Comparison of ENCODE assay signal across 27 cellular contexts in the genomic region with DNA sequence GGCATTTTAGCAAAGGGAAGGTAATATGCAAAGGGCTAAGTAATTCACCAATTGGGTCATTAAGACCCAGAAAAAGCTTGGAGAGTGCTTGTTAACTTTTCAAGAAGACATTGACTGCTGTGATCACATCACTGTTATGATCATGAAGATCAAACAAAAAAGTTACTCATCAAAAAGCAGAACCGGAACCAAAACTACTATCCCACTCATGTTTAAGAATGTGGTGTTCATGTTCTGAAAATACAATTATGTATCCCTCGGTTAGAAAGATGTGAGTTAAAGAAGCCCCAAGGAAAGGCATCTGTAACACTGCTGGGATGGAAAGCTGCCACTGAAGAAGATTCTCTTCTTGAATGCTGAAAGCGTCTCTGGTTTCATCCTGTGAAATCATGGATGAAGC. TPM values are rescaled to one million over a fixed set of nuclear protein-coding genes. Genes with fewer than 3 reads are reported as not detected.
DNase-seq lines count a peak whose midpoint lies in the region; ATAC-seq, FAIRE-seq and TF ChIP-seq lines count a peak whose summit lies in the region.
"Had no signal": no experiment of that assay in that cellular context is flagged by ENCODE, and none has a peak within 500 bp of the region (broad histone marks: within the 10 kb centered on the region; RNA-seq: fewer than 3 reads in every experiment).

No MANE protein-coding gene starts in this region.

- no peaks in the 10 kb centered on the region for H3K27me3 ChIP-seq in prostate gland (replicated peaks; ENCODE audit: insufficient read depth)
- H3K27me3 ChIP-seq in gastroesophageal sphincter, result no peaks in the 10 kb centered on the region
- H3K27me3 ChIP-seq: Peyer's patch, right atrium auricular region, tibial nerve had no signal

- intact Hi-C loops in prostate gland (cut with DNase I), result no loop called here

- H3K36me3 ChIP-seq in prostate gland, result no peaks in the 10 kb centered on the region
- no peaks in the 10 kb centered on the region for H3K36me3 ChIP-seq in gastroesophageal sphincter
- H3K36me3 ChIP-seq: Peyer's patch, right atrium auricular region, tibial nerve had no signal

- H3K27ac ChIP-seq in prostate gland (no peak overlapping the region), gastroesophageal sphincter (no peak overlapping the region)
- H3K27ac ChIP-seq: Peyer's patch, right atrium auricular region, tibial nerve had no signal

- DNase-seq in GM12891 (ENCODE audit: insufficient read length, low spot score), result no peak
- DNase-seq in neural crest cell (ENCODE audit: low read depth, low spot score), result no peak
- DNase-seq in stimulated activated CD4-positive, alpha-beta T cell treated with anti-CD3 and anti-CD28 coated beads, Interleukin-4, amount 100 ng/mL, for 1 hour, result no peak
- DNase-seq in prostate gland (ENCODE audit: low spot score), result no peak
- DNase-seq: activated CD4-positive, alpha-beta T cell treated with anti-CD3 and anti-CD28 coated beads for 1 hour; activated CD8-positive, alpha-beta T cell treated with anti-CD3 and anti-CD28 coated beads for 36 hours; COR-L47; foreskin fibroblast; HCEC 1CT; head of caudate nucleus; left ventricle myocardium superior; MM.1S; NCI-H1436 treated with DMSO at 0.1 percent for 48 hours; NCI-H226; Peyer's patch; SHP77; stimulated activated CD4-positive, alpha-beta T cell treated with anti-CD3 and anti-CD28 coated beads, Interleukin-2, amount 100 ng/mL, for 24 hours; T-helper 17 cell had no signal

- TF ChIP-seq CTCF in neural crest cell (conservative IDR thresholded peaks at IDR 0.05) (no peak), prostate gland (IDR thresholded peaks at IDR 0.05) (no peak), gastroesophageal sphincter (IDR thresholded peaks at IDR 0.05) (no peak)

- H3K4me3 ChIP-seq in prostate gland (no peak overlapping the region), gastroesophageal sphincter (no peak overlapping the region)
- H3K4me3 ChIP-seq: Peyer's patch, right atrium auricular region, tibial nerve had no signal

- TF ChIP-seq POLR2A in GM12891 (IDR thresholded peaks at IDR 0.05; ENCODE audit: low read depth, low read length) (no peak), prostate gland (IDR thresholded peaks at IDR 0.05) (no peak), gastroesophageal sphincter (IDR thresholded peaks at IDR 0.05) (no peak)

- no peaks in the 10 kb centered on the region for H3K9me3 Mint-ChIP-seq in neural crest cell
- H3K9me3 Mint-ChIP-seq: activated CD8-positive, alpha-beta T cell treated with anti-CD3 and anti-CD28 coated beads for 36 hours; activated naive CD4-positive, alpha-beta T cell treated with anti-CD3 and anti-CD28 coated beads, Interleukin-2, amount 50 U/mL, for 72 hours had no signal

- TF ChIP-seq EP300 in gastroesophageal sphincter (IDR thresholded peaks at IDR 0.05), result no peak

- H3K4me1 ChIP-seq in prostate gland (replicated peaks) (no peaks in the 10 kb centered on the region), gastroesophageal sphincter (peaks cover 0 to 40% (median 0%) of the 10 kb centered on the region in 3 donors)
- H3K4me1 ChIP-seq: Peyer's patch, right atrium auricular region had no signal

- no peak overlapping the region for H3K4me3 Mint-ChIP-seq in neural crest cell
- H3K4me3 Mint-ChIP-seq: activated CD8-positive, alpha-beta T cell treated with anti-CD3 and anti-CD28 coated beads for 36 hours; T-helper 17 cell had no signal

- WGBS in prostate gland, result 89% methylated on average over 3 of the region's 3 CpGs
- 88 to 100% methylated on average over 2 to 3 of the region's 3 CpGs for WGBS in gastroesophageal sphincter (ENCODE audit: low coverage in 1 of 2), 2 donors

- H3K27ac Mint-ChIP-seq in neural crest cell (ENCODE audit: unreplicated experiment), result peak overlapping the region; percentile 10
- H3K27ac Mint-ChIP-seq: activated CD8-positive, alpha-beta T cell treated with anti-CD3 and anti-CD28 coated beads for 36 hours; activated naive CD4-positive, alpha-beta T cell treated with anti-CD3 and anti-CD28 coated beads, Interleukin-2, amount 50 U/mL, for 72 hours; T-helper 17 cell had no signal

- no peaks in the 10 kb centered on the region for H3K27me3 Mint-ChIP-seq in neural crest cell (ENCODE audit: low read depth)
- H3K27me3 Mint-ChIP-seq: activated CD8-positive, alpha-beta T cell treated with anti-CD3 and anti-CD28 coated beads for 36 hours; T-helper 17 cell had no signal

- H3K9me3 ChIP-seq in prostate gland (no peaks in the 10 kb centered on the region), gastroesophageal sphincter (no peaks in the 10 kb centered on the region)
- H3K9me3 ChIP-seq: Peyer's patch, right atrium auricular region, tibial nerve had no signal

- ATAC-seq in GM19351 (IDR thresholded peaks at IDR 0.05; ENCODE audit: unreplicated experiment) (peak; percentile 87), HG03469 (IDR thresholded peaks at IDR 0.05; ENCODE audit: unreplicated experiment) (peak; percentile 56), gastroesophageal sphincter (no peak)
- ATAC-seq: activated CD8-positive, alpha-beta T cell treated with anti-CD3 and anti-CD28 coated beads for 36 hours; esophagus mucosa; HepG2; left ventricle myocardium superior; T-helper 17 cell had no signal

- H3K36me3 Mint-ChIP-seq in neural crest cell (ENCODE audit: low read depth), result peaks cover 2% of the 10 kb centered on the region
- H3K36me3 Mint-ChIP-seq: activated naive CD4-positive, alpha-beta T cell treated with anti-CD3 and anti-CD28 coated beads, Interleukin-2, amount 50 U/mL, for 72 hours had no signal

- peak; percentile 16 for FAIRE-seq in GM12891 (lab: Jason Lieb, UNC)
- FAIRE-seq: HepG2, keratinocyte had no signal

- H3K4me1 Mint-ChIP-seq in neural crest cell, result no peaks in the 10 kb centered on the region

TF ChIP-seq in GM12891, 5 proteins besides CTCF, POLR2A, EP300 and RAD21:
- TF ChIP-seq SPI1 (IDR thresholded peaks at IDR 0.05; ENCODE audit: low read depth, low read length) (peak; percentile 95), POLR2AphosphoS5 (IDR thresholded peaks at IDR 0.05; ENCODE audit: low read depth, low read length) (no peak)

RNA-seq across cellular contexts. Expression of a gene that starts 32.6 kb away (rescaled TPM):
- 11.1 TPM for polyA plus RNA-seq in GM12891 (2012; ENCODE audit: low read depth, missing spikeins)
- 51.6 and 53.6 TPM in 2 replicates for total RNA-seq in neural crest cell
- 100 to 1,000 TPM in 1 of 2 donors, 10 to 100 TPM in 1; 94.7 to 226 TPM for total RNA-seq in prostate gland
- 10 to 100 TPM; 55.6 to 86.7 (median 73.0) TPM for total RNA-seq in gastroesophageal sphincter
